ENCODE assay signal across 22 cellular contexts in genomic region chr18:45437399-45437798, GRCh38.
"Had no signal": no experiment of that assay in that cellular context is flagged by ENCODE, and none has a peak within 500 bp of the region (broad histone marks: within the 10 kb centered on the region; RNA-seq: fewer than 3 reads in every experiment).

No MANE protein-coding gene starts in this region.

- DNase-seq: dermis blood vessel endothelial cell; effector memory CD4-positive, alpha-beta T cell; foreskin keratinocyte; heart left ventricle; kidney; mesendoderm; natural killer cell; right lobe of liver; small intestine; stimulated activated CD4-positive, alpha-beta T cell treated with anti-CD3 and anti-CD28 coated beads, Interleukin-15, amount 100 ng/mL, for 24 hours; stimulated activated CD4-positive, alpha-beta T cell treated with anti-CD3 and anti-CD28 coated beads, Interleukin-2, amount 100 ng/mL, for 48 hours; stimulated activated naive B cell treated with anti-CD40 and anti-IgM and Interleukin-4, amounts not matched to agents 10 μg/mL and 1 μg/mL and 100 μg/mL, for 72 hours; substantia nigra; testis; tibial artery had no signal

- H3K9me3 ChIP-seq: esophagus muscularis mucosa, gastroesophageal sphincter, heart left ventricle, right lobe of liver, testis, tibial artery, upper lobe of left lung had no signal

- H3K27me3 ChIP-seq: esophagus muscularis mucosa, foreskin keratinocyte, gastroesophageal sphincter, heart left ventricle, hepatocyte, right lobe of liver, testis, tibial artery, upper lobe of left lung had no signal

- H3K27ac ChIP-seq: coronary artery, foreskin keratinocyte, gastroesophageal sphincter, heart left ventricle, hepatocyte, parathyroid adenoma, right lobe of liver, testis, tibial artery, upper lobe of left lung had no signal

- H3K4me1 ChIP-seq: parathyroid adenoma, right lobe of liver, testis, upper lobe of left lung had no signal

- H3K4me2 ChIP-seq: hepatocyte had no signal

- H3K9ac ChIP-seq: parathyroid adenoma had no signal

- H3K36me3 ChIP-seq: esophagus muscularis mucosa, gastroesophageal sphincter, heart left ventricle, right lobe of liver, tibial artery, upper lobe of left lung had no signal

- ATAC-seq: foreskin keratinocyte; gastroesophageal sphincter; heart left ventricle; left lobe of liver; right lobe of liver; stimulated activated naive B cell treated with anti-CD40 and anti-IgM and Interleukin-4, amounts not matched to agents 10 μg/mL and 1 μg/mL and 100 μg/mL, for 72 hours had no signal

- H3K4me3 ChIP-seq: coronary artery, esophagus muscularis mucosa, gastroesophageal sphincter, heart left ventricle, hepatocyte, right lobe of liver, testis, tibial artery, upper lobe of left lung had no signal
